12 cellular contexts compared by ENCODE assay signal in genomic region chr18:77013777-77014525, GRCh38.
DNase-seq lines count a peak whose midpoint lies in the region; ATAC-seq and TF ChIP-seq lines count a peak whose summit lies in the region.
"Had no signal": no experiment of that assay in that cellular context is flagged by ENCODE, and none has a peak within 500 bp of the region (broad histone marks: within the 10 kb centered on the region; RNA-seq: fewer than 3 reads in every experiment).

No MANE protein-coding gene starts in this region.

- peak; percentile 85 to 96 for DNase-seq in HL-60 (ENCODE audit: low read depth in 1 of 2, low spot score in 1 of 2)
- peak; percentile 25 for DNase-seq in epidermal melanocyte (ENCODE audit: insufficient read length, low spot score)
- peak; percentile 82 to 85 for DNase-seq in lower leg skin (ENCODE audit: low spot score in 2 of 2)
- no peak for DNase-seq in spleen
- DNase-seq in GM13977 (ENCODE audit: low spot score), result no peak
- DNase-seq in NCI-H1092 treated with DMSO at 0.1 percent for 48 hours (lab: John Stamatoyannopoulos, UW), result no peak
- DNase-seq: activated CD8-positive, alpha-beta memory T cell treated with anti-CD3 and anti-CD28 coated beads, Interleukin-2, amount 10 ng/mL, durations not matched to agents 7 days and 5 days; COR-L47; NCI-H1048 had no signal

- 64 to 67% methylated on average over 18 of the region's 18 CpGs for WGBS in lower leg skin, 2 donors
- WGBS in spleen, 5 donors, result 68 to 80% (median 71%) methylated on average over 18 of the region's 18 CpGs

- no peaks in the 10 kb centered on the region for H3K9me3 ChIP-seq in spleen

- H3K36me3 ChIP-seq in spleen, result peaks cover 0 to 87% (median 27%) of the 10 kb centered on the region in 6 donors

- intact Hi-C loops in lower leg skin (cut with DNase I; ENCODE audit: low total_unique reads), result no loop called here
- intact Hi-C loops in spleen (cut with DNase I; ENCODE audit: low total_unique reads), result no loop called here

- H3K4me3 ChIP-seq in HL-60 (replicated peaks; ENCODE audit: insufficient read depth, low read length) (no peak overlapping the region), lower leg skin (ENCODE audit: low read depth, poor library complexity, severe bottlenecking) (no peak overlapping the region), spleen (no peak overlapping the region)
- H3K4me3 ChIP-seq: GM12878 had no signal

- in situ Hi-C loops in GM13977 (cut with MboI; ENCODE audit: low pct_unique_long_range_greater_than_20kb, low sequenced_read_pairs, unreplicated experiment), result loop anchor here (25.0 kb wide), 1 partner anchor 198 kb away; no protein-coding TSS in a partner anchor

- TF ChIP-seq POLR2A in lower leg skin (IDR thresholded peaks at IDR 0.05) (no peak), spleen (IDR thresholded peaks at IDR 0.05) (no peak)

- peak overlapping the region; percentile 67 for H3K27ac ChIP-seq in HL-60 (replicated peaks)
- peak overlapping the region in 5 of 8 donors; percentile 28 to 70 (median 51) for H3K27ac ChIP-seq in spleen

- H3K27me3 ChIP-seq in HL-60 (ENCODE audit: insufficient read depth, poor library complexity, severe bottlenecking), result no peaks in the 10 kb centered on the region
- peaks cover 0 to 4% (median 0%) of the 10 kb centered on the region in 7 donors for H3K27me3 ChIP-seq in spleen (replicated peaks in 1 of 7)

- ATAC-seq in GM18873 (IDR thresholded peaks at IDR 0.05; ENCODE audit: low FRiP score, unreplicated experiment), result no peak
- ATAC-seq in GM19467 (IDR thresholded peaks at IDR 0.05; ENCODE audit: unreplicated experiment), result no peak
- ATAC-seq: activated CD8-positive, alpha-beta memory T cell treated with anti-CD3 and anti-CD28 coated beads, Interleukin-2, amount 10 ng/mL, durations not matched to agents 7 days and 5 days; GM12878 had no signal

- H3K4me1 ChIP-seq in spleen, result peaks cover 0 to 50% (median 18%) of the 10 kb centered on the region in 6 donors

- no peak for TF ChIP-seq CTCF in HL-60 (IDR thresholded peaks at IDR 0.05; ENCODE audit: insufficient read depth, low read length)
- TF ChIP-seq CTCF in lower leg skin (IDR thresholded peaks at IDR 0.05), result no peak
- no peak for TF ChIP-seq CTCF in spleen (IDR thresholded peaks at IDR 0.05 in 8 of 11, conservative IDR thresholded peaks at IDR 0.05 in 3 of 11)
- TF ChIP-seq CTCF in GM13977 (IDR thresholded peaks at IDR 0.05; ENCODE audit: extremely low read depth, insufficient read depth, missing control alignments), result no peak

Comparison
In these comparisons a context has a peak if more than half of its experiments do, and no peak if none do; other contexts are left out.
1. DNase-seq: peak in HL-60 (2 of 2), epidermal melanocyte (single experiment) and lower leg skin (2 of 2); none in spleen (single experiment), GM13977 (single experiment) and NCI-H1092 treated with DMSO at 0.1 percent for 48 hours (single experiment).